Comparison of ENCODE assay signal across 17 cellular contexts in genomic region chr22:30241576-30242371, GRCh38. TPM values are rescaled to one million over a fixed set of nuclear protein-coding genes. Genes with fewer than 3 reads are reported as not detected.
DNase-seq lines count a peak whose midpoint lies in the region; ATAC-seq lines count a peak whose summit lies in the region.
"Had no signal": no experiment of that assay in that cellular context is flagged by ENCODE, and none has a peak within 500 bp of the region (broad histone marks: within the 10 kb centered on the region; RNA-seq: fewer than 3 reads in every experiment).

No MANE protein-coding gene starts in this region.

- H3K9me3 Mint-ChIP-seq in stimulated activated naive CD8-positive, alpha-beta T cell treated with anti-CD3 and anti-CD28 coated beads, Interleukin-15, Interleukin-2, amounts not matched to agents 100 ng/mL and 50 ng/mL, for 24 hours = no peaks in the 10 kb centered on the region
- no peaks in the 10 kb centered on the region for H3K9me3 Mint-ChIP-seq in activated CD8-positive, alpha-beta T cell treated with anti-CD3 and anti-CD28 coated beads, Interleukin-2, amount 10 ng/mL, durations not matched to agents 7 days and 5 days (ENCODE audit: insufficient read depth)
- H3K9me3 Mint-ChIP-seq: T-cell had no signal

- no peak for DNase-seq in stimulated activated naive CD8-positive, alpha-beta T cell treated with anti-CD3 and anti-CD28 coated beads, Interleukin-15, Interleukin-2, amounts not matched to agents 100 U/mL and 50 U/mL, for 24 hours
- DNase-seq in activated CD8-positive, alpha-beta T cell treated with anti-CD3 and anti-CD28 coated beads, Interleukin-2, amount 10 ng/mL, durations not matched to agents 7 days and 5 days = no peak
- DNase-seq in kidney tubule cell (ENCODE audit: low spot score) (peak; percentile 39), GM19240 (ENCODE audit: insufficient read length, low spot score) (no peak)
- DNase-seq: activated CD4-positive, alpha-beta T cell treated with anti-CD3 and anti-CD28 coated beads for 1 hour; activated effector memory CD4-positive, alpha-beta T cell treated with anti-CD3 and anti-CD28 coated beads, Interleukin-2, amount 50 U/mL, for 16 hours; C1 segment of cervical spinal cord; DMS79; effector memory CD4-positive, alpha-beta T cell; foreskin keratinocyte; NCI-H146; T-cell had no signal

- H3K27ac Mint-ChIP-seq in stimulated activated naive CD8-positive, alpha-beta T cell treated with anti-CD3 and anti-CD28 coated beads, Interleukin-15, Interleukin-2, amounts not matched to agents 100 ng/mL and 50 ng/mL, for 24 hours = peak overlapping the region; percentile 36
- H3K27ac Mint-ChIP-seq in activated CD8-positive, alpha-beta T cell treated with anti-CD3 and anti-CD28 coated beads, Interleukin-2, amount 10 ng/mL, durations not matched to agents 7 days and 5 days = peak overlapping the region; percentile 98
- H3K27ac Mint-ChIP-seq: T-cell had no signal

- H3K36me3 Mint-ChIP-seq in stimulated activated naive CD8-positive, alpha-beta T cell treated with anti-CD3 and anti-CD28 coated beads, Interleukin-15, Interleukin-2, amounts not matched to agents 100 ng/mL and 50 ng/mL, for 24 hours (ENCODE audit: low read depth) = peaks cover 45% of the 10 kb centered on the region
- peaks cover 82% of the 10 kb centered on the region for H3K36me3 Mint-ChIP-seq in activated CD8-positive, alpha-beta T cell treated with anti-CD3 and anti-CD28 coated beads, Interleukin-2, amount 10 ng/mL, durations not matched to agents 7 days and 5 days (ENCODE audit: low read depth)
- H3K36me3 Mint-ChIP-seq: T-cell had no signal

- peaks cover 48% of the 10 kb centered on the region for H3K4me1 Mint-ChIP-seq in stimulated activated naive CD8-positive, alpha-beta T cell treated with anti-CD3 and anti-CD28 coated beads, Interleukin-15, Interleukin-2, amounts not matched to agents 100 ng/mL and 50 ng/mL, for 24 hours (ENCODE audit: low read depth)
- H3K4me1 Mint-ChIP-seq in activated CD8-positive, alpha-beta T cell treated with anti-CD3 and anti-CD28 coated beads, Interleukin-2, amount 10 ng/mL, durations not matched to agents 7 days and 5 days (ENCODE audit: low read depth) = peaks cover 73% of the 10 kb centered on the region

- POLR2A ChIA-PET in activated CD8-positive, alpha-beta T cell treated with anti-CD3 and anti-CD28 coated beads, Interleukin-2, amount 10 ng/mL, durations not matched to agents 7 days and 5 days (lab: Charles Lee) = interaction anchor here (0.6 to 1.3 kb wide), 2 partner anchors 51 to 66 kb away, joined by 3 read pairs; no protein-coding TSS in a partner anchor

- no peak for ATAC-seq in stimulated activated naive CD8-positive, alpha-beta T cell treated with anti-CD3 and anti-CD28 coated beads, Interleukin-15, Interleukin-2, amounts not matched to agents 100 U/mL and 50 U/mL, for 24 hours
- ATAC-seq in activated CD8-positive, alpha-beta T cell treated with anti-CD3 and anti-CD28 coated beads, Interleukin-2, amount 10 ng/mL, durations not matched to agents 7 days and 5 days = no peak
- ATAC-seq in HG03520 (IDR thresholded peaks at IDR 0.05; ENCODE audit: unreplicated experiment) (no peak), GM18511 (IDR thresholded peaks at IDR 0.05; ENCODE audit: unreplicated experiment) (no peak)
- ATAC-seq: foreskin keratinocyte, mucosa of descending colon, T-cell had no signal

- H3K27me3 Mint-ChIP-seq in stimulated activated naive CD8-positive, alpha-beta T cell treated with anti-CD3 and anti-CD28 coated beads, Interleukin-15, Interleukin-2, amounts not matched to agents 100 ng/mL and 50 ng/mL, for 24 hours = no peaks in the 10 kb centered on the region
- H3K27me3 Mint-ChIP-seq in activated CD8-positive, alpha-beta T cell treated with anti-CD3 and anti-CD28 coated beads, Interleukin-2, amount 10 ng/mL, durations not matched to agents 7 days and 5 days (ENCODE audit: low read depth) = no peaks in the 10 kb centered on the region
- H3K27me3 Mint-ChIP-seq: T-cell had no signal

- H3K4me3 Mint-ChIP-seq in stimulated activated naive CD8-positive, alpha-beta T cell treated with anti-CD3 and anti-CD28 coated beads, Interleukin-15, Interleukin-2, amounts not matched to agents 100 ng/mL and 50 ng/mL, for 24 hours = peak overlapping the region; percentile 49
- H3K4me3 Mint-ChIP-seq in activated CD8-positive, alpha-beta T cell treated with anti-CD3 and anti-CD28 coated beads, Interleukin-2, amount 10 ng/mL, durations not matched to agents 7 days and 5 days = peak overlapping the region; percentile 99

- CTCF ChIA-PET in activated CD8-positive, alpha-beta T cell treated with anti-CD3 and anti-CD28 coated beads, Interleukin-2, amount 10 ng/mL, durations not matched to agents 7 days and 5 days (lab: Charles Lee) = interaction anchor here (1.4 kb wide), 1 partner anchor 135 kb away, joined by 3 read pairs; no protein-coding TSS in a partner anchor

RNA-seq across cellular contexts. Expression of gene LIF, which starts 4.8 kb away (rescaled TPM):
- total RNA-seq in activated CD8-positive, alpha-beta T cell treated with anti-CD3 and anti-CD28 coated beads, Interleukin-2, amount 10 ng/mL, durations not matched to agents 7 days and 5 days = 100 to 1,000 TPM; 532 to 569 TPM

RNA-seq across cellular contexts. Expression of gene OSM, which starts 24.9 kb away (rescaled TPM):
- total RNA-seq in activated CD8-positive, alpha-beta T cell treated with anti-CD3 and anti-CD28 coated beads, Interleukin-2, amount 10 ng/mL, durations not matched to agents 7 days and 5 days = 100 to 1,000 TPM; 135 to 140 TPM
- total RNA-seq: cardiac muscle cell, foreskin keratinocyte had no signal

RNA-seq across cellular contexts. Expression of gene CASTOR1, which starts 47.5 kb away (rescaled TPM):
- total RNA-seq in activated CD8-positive, alpha-beta T cell treated with anti-CD3 and anti-CD28 coated beads, Interleukin-2, amount 10 ng/mL, durations not matched to agents 7 days and 5 days = 10 to 100 TPM; 24.5 to 25.4 TPM
